Comparison of ENCODE assay signal across 8 cellular contexts in the genomic region with DNA sequence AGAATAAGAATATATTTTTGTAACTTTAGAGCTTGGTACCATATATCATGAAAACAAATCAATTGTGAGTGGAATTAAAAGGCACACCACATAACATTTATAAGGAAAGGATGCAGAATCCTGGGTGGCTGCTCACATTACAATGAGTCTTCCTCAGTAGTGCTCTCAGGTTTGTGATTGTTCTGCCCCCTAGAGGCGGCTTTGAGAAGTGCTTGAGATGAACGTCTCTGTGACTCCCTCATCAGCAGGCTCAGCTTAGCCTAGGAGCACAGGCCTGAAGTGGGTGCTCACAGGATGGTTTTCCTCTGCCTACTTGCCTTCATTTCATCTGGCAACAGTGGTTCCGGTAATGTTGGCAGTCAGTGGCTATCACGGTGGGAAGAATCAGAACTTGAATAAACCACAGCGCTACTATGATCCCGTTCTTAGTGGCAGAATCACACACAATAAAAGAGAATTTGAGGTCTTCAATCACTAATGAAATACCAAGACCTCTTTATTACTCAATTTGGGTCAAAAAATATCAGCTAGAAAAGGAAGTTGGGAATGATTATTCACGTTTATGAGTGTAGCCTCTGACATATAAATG. TPM values are rescaled to one million over a fixed set of nuclear protein-coding genes. Genes with fewer than 3 reads are reported as not detected.
A peak's percentile ranks its signal among the peaks of the same experiment; 100 is the strongest.
DNase-seq lines count a peak whose midpoint lies in the region; ATAC-seq and TF ChIP-seq lines count a peak whose summit lies in the region.

No MANE protein-coding gene starts in this region.

- TF ChIP-seq CTCF in Peyer's patch (IDR thresholded peaks at IDR 0.05): peak; percentile 35 to 86 (median 80)
- TF ChIP-seq CTCF in foreskin keratinocyte (conservative IDR thresholded peaks at IDR 0.05): peak; percentile 82
- peak; percentile 91 for TF ChIP-seq CTCF in osteoblast (IDR thresholded peaks at IDR 0.05; ENCODE audit: extremely low read depth, low read depth, low read length)
- TF ChIP-seq CTCF in thyroid gland (IDR thresholded peaks at IDR 0.05): peak; percentile 60 to 83 (median 68)

- H3K4me3 ChIP-seq in Peyer's patch (no peak overlapping the region), osteoblast (ENCODE audit: insufficient read depth, low read length) (no peak overlapping the region), thyroid gland (replicated peaks in 1 of 3) (no peak overlapping the region)

- intact Hi-C loops in thyroid gland (cut with DNase I): loop anchor here (10.0 kb wide), 1 partner anchor 168 kb away; no protein-coding TSS in a partner anchor

- no peaks in the 10 kb centered on the region for H4K20me1 ChIP-seq in osteoblast (ENCODE audit: insufficient read depth, low read length)

- H3K9me3 ChIP-seq in Peyer's patch (no peaks in the 10 kb centered on the region), osteoblast (ENCODE audit: low read depth, low read length) (no peaks in the 10 kb centered on the region), thyroid gland (no peaks in the 10 kb centered on the region)

- TF ChIP-seq POLR2A in Peyer's patch (IDR thresholded peaks at IDR 0.05) (no peak), thyroid gland (IDR thresholded peaks at IDR 0.05) (no peak)

- H3K4me1 ChIP-seq in Peyer's patch (peaks cover 0 to 8% (median 0%) of the 10 kb centered on the region in 4 donors), foreskin keratinocyte (no peaks in the 10 kb centered on the region), osteoblast (ENCODE audit: insufficient read depth, low read length) (peaks cover 4% of the 10 kb centered on the region), thyroid gland (peaks cover 0 to 4% of the 10 kb centered on the region in 2 donors)

- H3K36me3 ChIP-seq in Peyer's patch: no peaks in the 10 kb centered on the region
- no peaks in the 10 kb centered on the region for H3K36me3 ChIP-seq in osteoblast (ENCODE audit: insufficient read depth, low read length)
- no peaks in the 10 kb centered on the region for H3K36me3 ChIP-seq in thyroid gland

- H2AFZ ChIP-seq in osteoblast (ENCODE audit: low read length): peak overlapping the region; percentile 39

- H3K4me2 ChIP-seq in osteoblast (ENCODE audit: insufficient read depth, low read length): no peak overlapping the region

- 34 to 37% methylated on average over 7 of the region's 7 CpGs for WGBS in thyroid gland, 2 donors

- no peaks in the 10 kb centered on the region for H3K27me3 ChIP-seq in Peyer's patch
- H3K27me3 ChIP-seq in foreskin keratinocyte: no peaks in the 10 kb centered on the region
- peaks cover 3% of the 10 kb centered on the region for H3K27me3 ChIP-seq in osteoblast (ENCODE audit: insufficient read depth, low read length)
- no peaks in the 10 kb centered on the region for H3K27me3 ChIP-seq in thyroid gland

- in situ Hi-C loops in G401 (cut with HindIII; ENCODE audit: low sequenced_read_pairs): no loop called here
- in situ Hi-C loops in KBM-7 (cut with MboI; ENCODE audit: low pct_unique_long_range_greater_than_20kb, low sequenced_read_pairs): no loop called here

- ATAC-seq in GM21786 (IDR thresholded peaks at IDR 0.05; ENCODE audit: unreplicated experiment): peak; percentile 90
- peak; percentile 89 for ATAC-seq in foreskin keratinocyte

- no peaks in the 10 kb centered on the region for H3K79me2 ChIP-seq in osteoblast (ENCODE audit: insufficient read depth, low read length)

- H3K27ac ChIP-seq in Peyer's patch (no peak overlapping the region), foreskin keratinocyte (no peak overlapping the region), osteoblast (ENCODE audit: low read depth, low read length) (no peak overlapping the region), thyroid gland (no peak overlapping the region)

- peak; percentile 89 for DNase-seq in G401 (ENCODE audit: low spot score)
- DNase-seq in KBM-7: peak; percentile 88
- DNase-seq in Peyer's patch: peak; percentile 57 to 92 (median 74)
- peak; percentile 35 to 46 for DNase-seq in activated T-helper 1 cell treated with anti-CD3 and anti-CD28 coated beads, Interleukin-2, amount 50 U/mL, for 16 hours (ENCODE audit: low read depth in 1 of 2, low spot score in 1 of 2)
- DNase-seq in foreskin keratinocyte: peak; percentile 32 to 76
- DNase-seq in osteoblast (ENCODE audit: insufficient read length, low spot score, missing footprints): peak; percentile 86
- peak; percentile 80 to 84 for DNase-seq in thyroid gland

RNA-seq across cellular contexts. Expression of gene B4GALT6, which starts 38.1 kb away (rescaled TPM):
- total RNA-seq in G401 (2014; rRNA removed; shearing (Covaris generic)): 0.75 TPM in 1 of 2 replicates, not detected in the other
- total RNA-seq in Peyer's patch (10 to 100 TPM in 1 of 4 donors, 1 to 10 TPM in 3; 5.0 to 20.7 (median 6.0) TPM), foreskin keratinocyte (7.8 and 8.3 TPM in 2 replicates), osteoblast (2.2 and 2.9 TPM in 2 replicates), thyroid gland (1 to 10 TPM; 1.3 to 2.6 (median 2.5) TPM)
- polyA plus RNA-seq in foreskin keratinocyte: 1.8 and 2.3 TPM in 2 replicates

RNA-seq across cellular contexts. Expression of gene SLC25A52, which starts 38.2 kb away (rescaled TPM):
- total RNA-seq in G401 (2014; rRNA removed; shearing (Covaris generic)): not detected in 2 replicates
- total RNA-seq in Peyer's patch: not detected
- total RNA-seq in foreskin keratinocyte: not detected in 2 replicates
- not detected in 2 replicates for polyA plus RNA-seq in foreskin keratinocyte
- total RNA-seq in osteoblast: not detected in 2 replicates
- total RNA-seq in thyroid gland: 1 to 10 TPM in 1 of 4 donors, not detected in 3; 1.2 TPM
